Comparison of ENCODE assay signal across 17 cellular contexts in genomic region chr10:60818134-60818770, GRCh38. TPM values are rescaled to one million over a fixed set of nuclear protein-coding genes. Genes with fewer than 3 reads are reported as not detected.
A peak's percentile ranks its signal among the peaks of the same experiment; 100 is the strongest.
DNase-seq lines count a peak whose midpoint lies in the region; ATAC-seq and TF ChIP-seq lines count a peak whose summit lies in the region.
"Had no signal": no experiment of that assay in that cellular context is flagged by ENCODE, and none has a peak within 500 bp of the region (broad histone marks: within the 10 kb centered on the region; RNA-seq: fewer than 3 reads in every experiment).

No MANE protein-coding gene starts in this region.

- H3K9me3 Mint-ChIP-seq in Calu3 (ENCODE audit: low read depth, unreplicated experiment), result no peaks in the 10 kb centered on the region

- H2AFZ ChIP-seq in SK-N-SH (ENCODE audit: low read depth) (no peak overlapping the region; the same call in 1 of the 2 replicates), fibroblast of lung (ENCODE audit: low read length) (no peak overlapping the region)

- H3K27me3 Mint-ChIP-seq in Calu3 (ENCODE audit: unreplicated experiment), result no peaks in the 10 kb centered on the region

- H3K79me2 ChIP-seq in SK-N-SH (ENCODE audit: insufficient read depth) (no peaks in the 10 kb centered on the region), fibroblast of lung (ENCODE audit: control insufficient read depth, insufficient read depth, low read length) (no peaks in the 10 kb centered on the region)

- H3K4me1 ChIP-seq in SK-N-SH (ENCODE audit: control insufficient read depth in 1 of 2, insufficient read depth in 2 of 2, low read depth in 1 of 2, low read length in 1 of 2) (peaks cover 2 to 32% of the 10 kb centered on the region in 2 experiments), fibroblast of lung (ENCODE audit: control insufficient read depth, extremely low read depth, insufficient read depth, low read length) (peaks cover 11% of the 10 kb centered on the region)

- H3K9me3 ChIP-seq in SK-N-SH, result no peaks in the 10 kb centered on the region
- H3K9me3 ChIP-seq in fibroblast of lung (ENCODE audit: control insufficient read depth, insufficient read depth, low read depth, low read length), result no peaks in the 10 kb centered on the region
- H3K9me3 ChIP-seq: BLaER1, lower lobe of right lung, neutrophil had no signal

- POLR2A ChIA-PET in SK-N-SH (lab: Yijun Ruan, JAX), result interaction anchor here (1.1 kb wide), 1 partner anchor 126 kb away, joined by 3 read pairs; the partner anchor contains the start of gene RHOBTB1

- CTCF ChIA-PET in SK-N-SH (lab: Yijun Ruan, JAX), result interaction anchor here (0.6 to 3.7 kb wide), 10 partner anchors 13 to 904 kb away, joined by 3 to 25 read pairs (median 5); partner anchors contain the start of gene RHOBTB1
- CTCF ChIA-PET in Calu3 (lab: Charles Lee), result interaction anchor here (1.3 kb wide), 1 partner anchor 10 kb away, joined by 5 read pairs; no protein-coding TSS in a partner anchor

- H4K20me1 ChIP-seq in SK-N-SH (ENCODE audit: insufficient read depth) (no peaks in the 10 kb centered on the region), fibroblast of lung (ENCODE audit: control insufficient read depth, extremely low read depth, insufficient read depth, low read length) (no peaks in the 10 kb centered on the region)
- H4K20me1 ChIP-seq: BLaER1 had no signal

- BruUV-seq in Calu3 (replicated peaks; lab: Mats Ljungman, UMichigan), result no TSS peak

- H3F3A ChIP-seq in SK-N-SH (replicated peaks; ENCODE audit: insufficient read depth), result peaks cover 6% of the 10 kb centered on the region

- 49% methylated on average over 3 of the region's 3 CpGs for WGBS in SK-N-SH (ENCODE audit: low lambda C conversion rate)

- H3K9ac ChIP-seq in SK-N-SH (peak overlapping the region; percentile 17; the same call in 1 of the 2 replicates), fibroblast of lung (ENCODE audit: insufficient read depth, low read length) (no peak overlapping the region)
- H3K9ac ChIP-seq: BLaER1 had no signal

- H3K4me2 ChIP-seq in SK-N-SH (0 out of 2 replicates have a peak overlapping the region, but pooled peaks have one; percentile 7), fibroblast of lung (ENCODE audit: extremely low read depth, insufficient read depth, low read length) (no peak overlapping the region)
- H3K4me2 ChIP-seq: BLaER1 had no signal

- H3K4me1 Mint-ChIP-seq in Calu3 (ENCODE audit: low read depth, unreplicated experiment), result no peaks in the 10 kb centered on the region

- H3K27ac Mint-ChIP-seq in Calu3 (ENCODE audit: unreplicated experiment), result no peak overlapping the region

- no peak overlapping the region for H3K4me3 ChIP-seq in SK-N-SH (ENCODE audit: low read depth in 2 of 2, low read length in 1 of 2)
- no peak overlapping the region for H3K4me3 ChIP-seq in fibroblast of lung (replicated peaks in 1 of 4; ENCODE audit: control extremely low read depth in 1 of 4, insufficient read depth in 1 of 4, low read depth in 3 of 4, low read length in 4 of 4)
- no peak overlapping the region for H3K4me3 ChIP-seq in retinal pigment epithelial cell (ENCODE audit: low read length)
- H3K4me3 ChIP-seq: BLaER1, GM12878, lower lobe of right lung, SK-N-MC had no signal

- TF ChIP-seq CTCF in SK-N-SH (IDR thresholded peaks at IDR 0.05) (no peak), fibroblast of lung (conservative IDR thresholded peaks at IDR 0.05 in 1 of 2, IDR thresholded peaks at IDR 0.05 in 1 of 2; ENCODE audit: low read depth in 1 of 2, low read length in 2 of 2) (no peak), retinal pigment epithelial cell (conservative IDR thresholded peaks at IDR 0.05; ENCODE audit: low read depth, low read length) (no peak), Calu3 (IDR thresholded peaks at IDR 0.05; ENCODE audit: unreplicated experiment) (no peak)

- H3K27me3 ChIP-seq in SK-N-SH (ENCODE audit: insufficient read depth) (no peaks in the 10 kb centered on the region), fibroblast of lung (ENCODE audit: control insufficient read depth, insufficient read depth, low read length) (no peaks in the 10 kb centered on the region)
- H3K27me3 ChIP-seq: BLaER1, neutrophil had no signal

- TF ChIP-seq RAD21 in SK-N-SH (IDR thresholded peaks at IDR 0.05; ENCODE audit: low read length), result no peak

- intact Hi-C loops in Calu3 (cut with micrococcal nuclease; ENCODE audit: unreplicated experiment), result loop anchor here (5.0 to 10.0 kb wide), 5 partner anchors 377 to 1077 kb away; no protein-coding TSS in a partner anchor

- DNase-seq in EH (ENCODE audit: low read depth) (peak; percentile 93), SK-N-SH (no peak), fibroblast of lung (ENCODE audit: low read depth in 2 of 2) (peak; percentile 46 to 91), retinal pigment epithelial cell (ENCODE audit: low read depth) (peak; percentile 87), Calu3 (no peak), mucosa of gallbladder (ENCODE audit: low spot score) (no peak), T-helper 1 cell (no peak)
- DNase-seq: activated naive CD4-positive, alpha-beta T cell; central memory CD4-positive, alpha-beta T cell; DMS153; lower lobe of right lung; NK-92 treated with Interleukin-12 subunit alpha and Interleukin-12 subunit beta, amount 100 ng/mL, for 24 hours had no signal

- no peaks in the 10 kb centered on the region for H3K36me3 ChIP-seq in SK-N-SH (replicated peaks in 1 of 2; ENCODE audit: control insufficient read depth in 1 of 2, insufficient read depth in 2 of 2, low read length in 1 of 2)
- H3K36me3 ChIP-seq in fibroblast of lung (ENCODE audit: control insufficient read depth, insufficient read depth, low read length), result no peaks in the 10 kb centered on the region
- H3K36me3 ChIP-seq: BLaER1, lower lobe of right lung, neutrophil had no signal

- TF ChIP-seq EP300 in SK-N-SH (IDR thresholded peaks at IDR 0.05; ENCODE audit: borderline replicate concordance in 1 of 2, low read depth in 1 of 2, low read length in 1 of 2), result no peak

- no peaks in the 10 kb centered on the region for H3K9me2 ChIP-seq in SK-N-SH

- ATAC-seq in HG03139 (IDR thresholded peaks at IDR 0.05; ENCODE audit: unreplicated experiment), result no peak
- ATAC-seq: GM12878 had no signal

- no peaks in the 10 kb centered on the region for H3K36me3 Mint-ChIP-seq in Calu3 (ENCODE audit: insufficient read depth, unreplicated experiment)

- H3K4me3 Mint-ChIP-seq in Calu3 (ENCODE audit: low read depth, unreplicated experiment), result no peak overlapping the region

- H3K27ac ChIP-seq in SK-N-SH (ENCODE audit: low read depth in 2 of 2, low read length in 1 of 2) (peak overlapping the region in 1 of 2 experiments; percentile 88; a peak in 3 of 4 replicates), fibroblast of lung (ENCODE audit: insufficient read depth, low read length) (no peak overlapping the region)
- H3K27ac ChIP-seq: BLaER1, lower lobe of right lung, neutrophil had no signal

TF ChIP-seq in SK-N-SH, 30 proteins besides CTCF, POLR2A, EP300 and RAD21:
- TF ChIP-seq MXI1 (IDR thresholded peaks at IDR 0.05; ENCODE audit: low read depth, low read length) (no peak), GABPA (IDR thresholded peaks at IDR 0.05; ENCODE audit: low read depth) (no peak), NRF1 (IDR thresholded peaks at IDR 0.05; ENCODE audit: low read depth, low read length) (no peak), RCOR1 (IDR thresholded peaks at IDR 0.05; ENCODE audit: low read length) (no peak), TCF12 (IDR thresholded peaks at IDR 0.05) (peak; percentile 53; the same call in 1 of the 2 replicates), IRF3 (IDR thresholded peaks at IDR 0.05; ENCODE audit: low read depth, low read length) (no peak), SIN3A (IDR thresholded peaks at IDR 0.05; ENCODE audit: borderline replicate concordance, low read depth, low read length) (no peak), PBX3 (IDR thresholded peaks at IDR 0.05) (peak; percentile 28; the same call in 1 of the 2 replicates)

RNA-seq across cellular contexts. Expression of gene CDK1, which starts 40.0 kb away (rescaled TPM):
- polyA plus RNA-seq in SK-N-SH (2012; rRNA removed) (20.8 and 22.3 TPM in 2 replicates), fibroblast of lung (14.8 and 42.4 TPM in 2 replicates)
- polyA plus RNA-seq in SK-N-SH (2012; cell fraction: cytosol; rRNA removed), result 30.9 and 34.5 TPM in 2 replicates
- polyA plus RNA-seq in SK-N-SH (2012; cell fraction: nucleus; rRNA removed), result 9.5 and 24.2 TPM in 2 replicates
- total RNA-seq in fibroblast of lung (4.4 and 13.9 TPM in 2 replicates), Calu3 (2022) (125 and 140 TPM in 2 replicates), mucosa of gallbladder (3.9 TPM)
- polyA plus RNA-seq in fibroblast of lung (2012), result 9.3 and 31.6 TPM in 2 replicates
- 2.1 TPM in 1 of 2 replicates, not detected in the other for polyA minus RNA-seq in fibroblast of lung (ENCODE audit: low replicate concordance)

Comparison
In these comparisons a context has a peak if more than half of its experiments do, and no peak if none do; other contexts are left out.
1. DNase-seq: peak in EH (single experiment), fibroblast of lung (2 of 2) and retinal pigment epithelial cell (single experiment); none in SK-N-SH (single experiment), Calu3 (single experiment), mucosa of gallbladder (single experiment) and T-helper 1 cell (0 of 5).